In the genomic region with DNA sequence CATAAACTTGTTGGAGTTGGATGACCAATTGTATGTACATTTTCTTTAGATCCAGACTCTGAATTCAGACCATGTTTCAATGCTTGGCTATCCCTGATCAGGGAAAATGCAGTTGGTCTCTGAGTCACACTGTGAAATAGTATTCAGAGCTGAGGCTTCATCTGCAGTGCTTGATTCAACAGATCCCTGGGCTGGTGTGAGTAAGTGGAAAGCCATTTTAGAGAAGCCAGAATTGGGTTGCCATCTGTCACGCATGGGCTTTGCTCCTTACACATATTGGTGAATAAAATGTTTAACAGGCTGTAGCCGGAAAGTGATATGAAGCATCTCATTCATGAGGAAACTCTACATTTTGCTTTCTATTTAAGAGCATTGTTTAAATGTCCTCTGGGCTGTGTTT, we compare ENCODE assay signal across 13 cellular contexts. TPM values are rescaled to one million over a fixed set of nuclear protein-coding genes. Genes with fewer than 3 reads are reported as not detected.
DNase-seq lines count a peak whose midpoint lies in the region; ATAC-seq and TF ChIP-seq lines count a peak whose summit lies in the region.
"Had no signal": no experiment of that assay in that cellular context is flagged by ENCODE, and none has a peak within 500 bp of the region (broad histone marks: within the 10 kb centered on the region; RNA-seq: fewer than 3 reads in every experiment).

No MANE protein-coding gene starts in this region.

- H3K27me3 ChIP-seq in endocrine pancreas (ENCODE audit: control insufficient read depth, insufficient read depth, low read length), result no peaks in the 10 kb centered on the region
- H3K27me3 ChIP-seq in testis, result no peaks in the 10 kb centered on the region
- H3K27me3 ChIP-seq in heart left ventricle, result no peaks in the 10 kb centered on the region

- H3K36me3 ChIP-seq in endocrine pancreas (ENCODE audit: control insufficient read depth, insufficient read depth, low read length), result no peaks in the 10 kb centered on the region
- H3K36me3 ChIP-seq in testis (ENCODE audit: low read depth, missing control alignments), result no peaks in the 10 kb centered on the region
- no peaks in the 10 kb centered on the region for H3K36me3 ChIP-seq in heart left ventricle

- TF ChIP-seq CTCF in testis (IDR thresholded peaks at IDR 0.05) (no peak), heart left ventricle (IDR thresholded peaks at IDR 0.05) (no peak)

- WGBS in testis, 2 donors, result 91 to 100% methylated on average over 2 of the region's 2 CpGs
- 91 to 100% (median 96%) methylated on average over 2 of the region's 2 CpGs for WGBS in heart left ventricle, 4 donors

- H3K9me3 ChIP-seq in endocrine pancreas (ENCODE audit: control insufficient read depth, low read length) (no peaks in the 10 kb centered on the region), testis (no peaks in the 10 kb centered on the region), heart left ventricle (no peaks in the 10 kb centered on the region)

- peak overlapping the region; percentile 88 for H3K4me3 ChIP-seq in endocrine pancreas (ENCODE audit: control insufficient read depth, insufficient read depth, low read length)
- H3K4me3 ChIP-seq in testis, result no peak overlapping the region
- H3K4me3 ChIP-seq in heart left ventricle, result no peak overlapping the region

- no peak for TF ChIP-seq POLR2A in testis (IDR thresholded peaks at IDR 0.05)
- TF ChIP-seq POLR2A in heart left ventricle (IDR thresholded peaks at IDR 0.05), result no peak

- ATAC-seq in GM21576 (IDR thresholded peaks at IDR 0.05; ENCODE audit: unreplicated experiment) (no peak), heart left ventricle (no peak)
- ATAC-seq: activated CD8-positive, alpha-beta T cell treated with anti-CD3 and anti-CD28 coated beads, Interleukin-2, amount 10 ng/mL, durations not matched to agents 7 days and 5 days had no signal

- no peak overlapping the region for H3K9ac ChIP-seq in endocrine pancreas (ENCODE audit: control insufficient read depth, insufficient read depth, low read length)

- DNase-seq in EL, result peak; percentile 94
- DNase-seq in NCI-H524 (lab: John Stamatoyannopoulos, UW), result peak; percentile 27 to 92
- peak; percentile 94 for DNase-seq in myocyte (ENCODE audit: low read depth)
- DNase-seq in testis, result no peak
- no peak for DNase-seq in heart left ventricle
- no peak for DNase-seq in NCI-H2227 (lab: John Stamatoyannopoulos, UW; ENCODE audit: unreplicated experiment)
- DNase-seq: activated CD8-positive, alpha-beta T cell treated with anti-CD3 and anti-CD28 coated beads, Interleukin-2, amount 10 ng/mL, durations not matched to agents 7 days and 5 days; activated naive CD4-positive, alpha-beta T cell treated with anti-CD3 and anti-CD28 coated beads, Interleukin-2, amount 50 U/mL, for 16 hours; effector CD4-positive, alpha-beta T cell; NCI-H1048; T-helper 2 cell had no signal

- intact Hi-C loops in testis (cut with DNase I; ENCODE audit: low total_unique reads), result no loop called here
- intact Hi-C loops in heart left ventricle (cut with DNase I), result no loop called here

- H3K4me1 ChIP-seq in endocrine pancreas (ENCODE audit: control insufficient read depth, insufficient read depth, low read length) (peaks cover 23% of the 10 kb centered on the region), testis (no peaks in the 10 kb centered on the region), heart left ventricle (peaks cover 0 to 7% (median 0%) of the 10 kb centered on the region in 12 donors)

- H3K27ac ChIP-seq in testis (no peak overlapping the region), heart left ventricle (no peak overlapping the region)

RNA-seq across cellular contexts. Expression of a gene that starts 50.0 kb away (rescaled TPM):
- total RNA-seq in myocyte, result 46.7 and 58.4 TPM in 2 replicates
- 42.0 TPM for polyA plus RNA-seq in myocyte (2012)
- 10 to 100 TPM; 34.5 to 36.2 TPM for total RNA-seq in testis
- polyA plus RNA-seq in testis (ENCODE audit: insufficient read depth, low read depth, low replicate concordance), result 23.2 TPM
- total RNA-seq in heart left ventricle, result 10 to 100 TPM; 39.7 to 83.1 (median 53.2) TPM
- 100 to 1,000 TPM in 1 of 2 donors, 10 to 100 TPM in 1; 42.0 to 107 TPM for polyA plus RNA-seq in heart left ventricle

Comparison
In these comparisons a context has a peak if more than half of its experiments do, and no peak if none do; other contexts are left out.
1. DNase-seq: peak in EL (single experiment), NCI-H524 (2 of 2) and myocyte (single experiment); none in testis (single experiment), heart left ventricle (0 of 5) and NCI-H2227 (single experiment).